10 cellular contexts compared by ENCODE assay signal in the genomic region with DNA sequence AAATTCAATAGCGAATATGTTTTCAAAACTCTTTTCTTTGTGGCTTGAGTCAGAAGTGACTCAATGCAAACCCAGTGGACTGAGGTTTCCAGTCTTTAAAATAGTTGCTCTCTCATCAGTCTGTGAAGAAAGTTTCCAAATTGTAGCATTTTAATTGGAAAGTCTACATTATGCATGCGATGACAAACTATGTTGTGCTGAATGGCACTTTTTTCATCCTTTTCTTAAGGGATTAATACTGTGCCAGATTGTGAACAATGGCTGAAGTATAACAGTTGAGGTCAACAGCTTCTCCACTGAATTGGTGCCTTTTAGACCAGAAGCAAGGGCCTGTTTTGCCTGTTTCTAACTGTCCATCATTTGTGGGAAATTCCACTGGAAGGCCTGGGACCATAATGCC.
DNase-seq lines count a peak whose midpoint lies in the region; ATAC-seq and TF ChIP-seq lines count a peak whose summit lies in the region.
"Had no signal": no experiment of that assay in that cellular context is flagged by ENCODE, and none has a peak within 500 bp of the region (broad histone marks: within the 10 kb centered on the region; RNA-seq: fewer than 3 reads in every experiment).

No MANE protein-coding gene starts in this region.

- H3K4me3 Mint-ChIP-seq in activated T-cell treated with anti-CD3 and anti-CD28 coated beads, Interleukin-2, amount 50 U/mL, for 24 hours, result no peak overlapping the region

- no peak overlapping the region for H3K9ac ChIP-seq in smooth muscle cell (ENCODE audit: low read depth)

- H3K4me3 ChIP-seq in fibroblast of the aortic adventitia (ENCODE audit: low read depth, low read length) (no peak overlapping the region), smooth muscle cell (no peak overlapping the region)
- H3K4me3 ChIP-seq: transverse colon had no signal

- peak overlapping the region; percentile 66 for H3K4me2 ChIP-seq in smooth muscle cell

- no peaks in the 10 kb centered on the region for H3K27me3 Mint-ChIP-seq in activated T-cell treated with anti-CD3 and anti-CD28 coated beads, Interleukin-2, amount 50 U/mL, for 24 hours

- ATAC-seq in SK-N-SH treated with all-trans-retinoic acid at 6 μM for 48 hours, result peak; percentile 28

- peaks cover 55% of the 10 kb centered on the region for H3K4me1 Mint-ChIP-seq in activated T-cell treated with anti-CD3 and anti-CD28 coated beads, Interleukin-2, amount 50 U/mL, for 24 hours (ENCODE audit: low read depth)

- in situ Hi-C loops in GM13977 (cut with MboI; ENCODE audit: low pct_unique_long_range_greater_than_20kb, low sequenced_read_pairs, unreplicated experiment), result no loop called here

- peak overlapping the region; percentile 48 for H3K27ac Mint-ChIP-seq in activated T-cell treated with anti-CD3 and anti-CD28 coated beads, Interleukin-2, amount 50 U/mL, for 24 hours

- peak overlapping the region; percentile 85 for H3K27ac ChIP-seq in smooth muscle cell (ENCODE audit: low read depth)

- H3K9me3 ChIP-seq in smooth muscle cell (replicated peaks; ENCODE audit: low read depth), result no peaks in the 10 kb centered on the region
- H3K9me3 ChIP-seq: transverse colon had no signal

- no peak for TF ChIP-seq CTCF in fibroblast of the aortic adventitia (IDR thresholded peaks at IDR 0.05; ENCODE audit: insufficient read depth, low read length)
- no peak for TF ChIP-seq CTCF in smooth muscle cell (IDR thresholded peaks at IDR 0.05; ENCODE audit: borderline replicate concordance, insufficient read depth, poor library complexity, severe bottlenecking)
- TF ChIP-seq CTCF in GM13977 (IDR thresholded peaks at IDR 0.05; ENCODE audit: extremely low read depth, insufficient read depth, missing control alignments), result no peak

- H4K20me1 ChIP-seq in smooth muscle cell (ENCODE audit: low read depth), result no peaks in the 10 kb centered on the region

- H3K9me3 Mint-ChIP-seq in activated T-cell treated with anti-CD3 and anti-CD28 coated beads, Interleukin-2, amount 50 U/mL, for 24 hours, result no peaks in the 10 kb centered on the region

- H3K79me2 ChIP-seq in smooth muscle cell (ENCODE audit: low read depth), result no peaks in the 10 kb centered on the region

- no peak overlapping the region for H2AFZ ChIP-seq in smooth muscle cell (ENCODE audit: low read depth)

- H3K36me3 ChIP-seq in smooth muscle cell (ENCODE audit: low read depth), result no peaks in the 10 kb centered on the region
- H3K36me3 ChIP-seq: transverse colon had no signal

- DNase-seq in activated T-cell treated with anti-CD3 and anti-CD28 coated beads, Interleukin-2, amount 50 U/mL, for 24 hours, result no peak
- DNase-seq in activated T-cell treated with anti-CD3 and anti-CD28 coated beads for 4 hours, result no peak
- peak; percentile 52 for DNase-seq in fibroblast of the aortic adventitia (ENCODE audit: low read depth)
- no peak for DNase-seq in smooth muscle cell (lab: John Stamatoyannopoulos, UW; ENCODE audit: unreplicated experiment)
- no peak for DNase-seq in NCI-H1417 (lab: John Stamatoyannopoulos, UW)
- DNase-seq in GM13977 (ENCODE audit: low spot score), result no peak
- DNase-seq in COLO668 (lab: John Stamatoyannopoulos, UW; ENCODE audit: unreplicated experiment), result no peak
- DNase-seq: NCI-H1048, transverse colon had no signal

- 48% methylated on average over 2 of the region's 2 CpGs for WGBS in smooth muscle cell (ENCODE audit: low lambda C conversion rate)

- H3K27me3 ChIP-seq in smooth muscle cell (ENCODE audit: low read depth), result no peaks in the 10 kb centered on the region
- H3K27me3 ChIP-seq: transverse colon had no signal

- no peaks in the 10 kb centered on the region for H3F3A ChIP-seq in smooth muscle cell (ENCODE audit: low read depth)

- H3K4me1 ChIP-seq in smooth muscle cell (ENCODE audit: low read depth), result peaks cover 30% of the 10 kb centered on the region

- H3K36me3 Mint-ChIP-seq in activated T-cell treated with anti-CD3 and anti-CD28 coated beads, Interleukin-2, amount 50 U/mL, for 24 hours (ENCODE audit: low read depth), result peaks cover 10% of the 10 kb centered on the region

TF ChIP-seq in SK-N-SH treated with all-trans-retinoic acid at 6 μM for 48 hours, 23 proteins besides CTCF, POLR2A, EP300 and RAD21:
- TF ChIP-seq ZFP3 (CRISPR knock-in tag; IDR thresholded peaks at IDR 0.05) (no peak), BACH2 (CRISPR knock-in tag; IDR thresholded peaks at IDR 0.05; ENCODE audit: borderline replicate concordance) (no peak), ZNF565 (CRISPR knock-in tag; conservative IDR thresholded peaks at IDR 0.05; ENCODE audit: low read depth) (no peak), TOX (CRISPR knock-in tag; IDR thresholded peaks at IDR 0.05; ENCODE audit: borderline replicate concordance) (no peak), CSDC2 (CRISPR knock-in tag; IDR thresholded peaks at IDR 0.05) (no peak), RARB (CRISPR knock-in tag; IDR thresholded peaks at IDR 0.05) (no peak), ZNF8 (CRISPR knock-in tag; IDR thresholded peaks at IDR 0.05) (no peak), ARNTL (CRISPR knock-in tag; IDR thresholded peaks at IDR 0.05; ENCODE audit: borderline replicate concordance, low read depth) (no peak), GLIS3 (CRISPR knock-in tag; IDR thresholded peaks at IDR 0.05) (no peak), SNAI2 (CRISPR knock-in tag; IDR thresholded peaks at IDR 0.05) (no peak), TCF4 (CRISPR knock-in tag; IDR thresholded peaks at IDR 0.05; ENCODE audit: borderline replicate concordance) (no peak), OSR1 (CRISPR knock-in tag; IDR thresholded peaks at IDR 0.05) (no peak), ESRRG (CRISPR knock-in tag; IDR thresholded peaks at IDR 0.05) (no peak)
- TF ChIP-seq, protein P1, sequence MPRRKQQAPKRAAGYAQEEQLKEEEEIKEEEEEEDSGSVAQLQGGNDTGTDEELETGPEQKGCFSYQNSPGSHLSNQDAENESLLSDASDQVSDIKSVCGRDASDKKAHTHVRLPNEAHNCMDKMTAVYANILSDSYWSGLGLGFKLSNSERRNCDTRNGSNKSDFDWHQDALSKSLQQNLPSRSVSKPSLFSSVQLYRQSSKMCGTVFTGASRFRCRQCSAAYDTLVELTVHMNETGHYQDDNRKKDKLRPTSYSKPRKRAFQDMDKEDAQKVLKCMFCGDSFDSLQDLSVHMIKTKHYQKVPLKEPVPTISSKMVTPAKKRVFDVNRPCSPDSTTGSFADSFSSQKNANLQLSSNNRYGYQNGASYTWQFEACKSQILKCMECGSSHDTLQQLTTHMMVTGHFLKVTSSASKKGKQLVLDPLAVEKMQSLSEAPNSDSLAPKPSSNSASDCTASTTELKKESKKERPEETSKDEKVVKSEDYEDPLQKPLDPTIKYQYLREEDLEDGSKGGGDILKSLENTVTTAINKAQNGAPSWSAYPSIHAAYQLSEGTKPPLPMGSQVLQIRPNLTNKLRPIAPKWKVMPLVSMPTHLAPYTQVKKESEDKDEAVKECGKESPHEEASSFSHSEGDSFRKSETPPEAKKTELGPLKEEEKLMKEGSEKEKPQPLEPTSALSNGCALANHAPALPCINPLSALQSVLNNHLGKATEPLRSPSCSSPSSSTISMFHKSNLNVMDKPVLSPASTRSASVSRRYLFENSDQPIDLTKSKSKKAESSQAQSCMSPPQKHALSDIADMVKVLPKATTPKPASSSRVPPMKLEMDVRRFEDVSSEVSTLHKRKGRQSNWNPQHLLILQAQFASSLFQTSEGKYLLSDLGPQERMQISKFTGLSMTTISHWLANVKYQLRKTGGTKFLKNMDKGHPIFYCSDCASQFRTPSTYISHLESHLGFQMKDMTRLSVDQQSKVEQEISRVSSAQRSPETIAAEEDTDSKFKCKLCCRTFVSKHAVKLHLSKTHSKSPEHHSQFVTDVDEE (CRISPR knock-in tag; IDR thresholded peaks at IDR 0.05), result no peak
- TF ChIP-seq, protein P2, sequence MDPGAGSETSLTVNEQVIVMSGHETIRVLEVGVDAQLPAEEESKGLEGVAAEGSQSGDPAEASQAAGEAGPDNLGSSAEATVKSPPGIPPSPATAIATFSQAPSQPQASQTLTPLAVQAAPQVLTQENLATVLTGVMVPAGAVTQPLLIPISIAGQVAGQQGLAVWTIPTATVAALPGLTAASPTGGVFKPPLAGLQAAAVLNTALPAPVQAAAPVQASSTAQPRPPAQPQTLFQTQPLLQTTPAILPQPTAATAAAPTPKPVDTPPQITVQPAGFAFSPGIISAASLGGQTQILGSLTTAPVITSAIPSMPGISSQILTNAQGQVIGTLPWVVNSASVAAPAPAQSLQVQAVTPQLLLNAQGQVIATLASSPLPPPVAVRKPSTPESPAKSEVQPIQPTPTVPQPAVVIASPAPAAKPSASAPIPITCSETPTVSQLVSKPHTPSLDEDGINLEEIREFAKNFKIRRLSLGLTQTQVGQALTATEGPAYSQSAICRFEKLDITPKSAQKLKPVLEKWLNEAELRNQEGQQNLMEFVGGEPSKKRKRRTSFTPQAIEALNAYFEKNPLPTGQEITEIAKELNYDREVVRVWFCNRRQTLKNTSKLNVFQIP (CRISPR knock-in tag; IDR thresholded peaks at IDR 0.05; ENCODE audit: borderline replicate concordance, low read depth), result no peak
- TF ChIP-seq, protein P3, sequence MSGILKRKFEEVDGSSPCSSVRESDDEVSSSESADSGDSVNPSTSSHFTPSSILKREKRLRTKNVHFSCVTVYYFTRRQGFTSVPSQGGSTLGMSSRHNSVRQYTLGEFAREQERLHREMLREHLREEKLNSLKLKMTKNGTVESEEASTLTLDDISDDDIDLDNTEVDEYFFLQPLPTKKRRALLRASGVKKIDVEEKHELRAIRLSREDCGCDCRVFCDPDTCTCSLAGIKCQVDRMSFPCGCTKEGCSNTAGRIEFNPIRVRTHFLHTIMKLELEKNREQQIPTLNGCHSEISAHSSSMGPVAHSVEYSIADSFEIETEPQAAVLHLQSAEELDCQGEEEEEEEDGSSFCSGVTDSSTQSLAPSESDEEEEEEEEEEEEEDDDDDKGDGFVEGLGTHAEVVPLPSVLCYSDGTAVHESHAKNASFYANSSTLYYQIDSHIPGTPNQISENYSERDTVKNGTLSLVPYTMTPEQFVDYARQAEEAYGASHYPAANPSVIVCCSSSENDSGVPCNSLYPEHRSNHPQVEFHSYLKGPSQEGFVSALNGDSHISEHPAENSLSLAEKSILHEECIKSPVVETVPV (CRISPR knock-in tag; IDR thresholded peaks at IDR 0.05), result no peak
